Comparison of ENCODE assay signal across 1 cellular context in the genomic region with DNA sequence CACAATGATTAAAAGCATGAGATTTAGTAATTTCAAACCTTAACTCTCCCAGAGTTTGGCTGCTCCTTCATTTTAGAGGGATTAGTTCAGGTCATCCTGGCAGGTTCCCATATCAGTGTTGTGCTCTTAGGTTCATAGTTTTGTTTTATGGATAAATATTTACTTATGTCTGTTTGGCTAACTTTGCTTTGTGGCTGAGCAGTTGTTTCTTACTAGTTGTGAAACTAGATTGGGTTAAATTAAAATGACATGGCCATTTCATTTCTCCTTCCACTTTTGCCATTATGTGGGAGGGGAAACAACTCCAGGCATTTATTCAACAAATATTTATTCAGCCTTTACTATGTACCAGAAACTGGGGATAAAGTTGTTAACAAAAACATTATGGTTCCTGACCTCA.
TF ChIP-seq lines count a peak whose summit lies in the region.

No MANE protein-coding gene starts in this region.

TF ChIP-seq in GM12878, 131 proteins besides CTCF, POLR2A, EP300 and RAD21:
- TF ChIP-seq, protein P1, sequence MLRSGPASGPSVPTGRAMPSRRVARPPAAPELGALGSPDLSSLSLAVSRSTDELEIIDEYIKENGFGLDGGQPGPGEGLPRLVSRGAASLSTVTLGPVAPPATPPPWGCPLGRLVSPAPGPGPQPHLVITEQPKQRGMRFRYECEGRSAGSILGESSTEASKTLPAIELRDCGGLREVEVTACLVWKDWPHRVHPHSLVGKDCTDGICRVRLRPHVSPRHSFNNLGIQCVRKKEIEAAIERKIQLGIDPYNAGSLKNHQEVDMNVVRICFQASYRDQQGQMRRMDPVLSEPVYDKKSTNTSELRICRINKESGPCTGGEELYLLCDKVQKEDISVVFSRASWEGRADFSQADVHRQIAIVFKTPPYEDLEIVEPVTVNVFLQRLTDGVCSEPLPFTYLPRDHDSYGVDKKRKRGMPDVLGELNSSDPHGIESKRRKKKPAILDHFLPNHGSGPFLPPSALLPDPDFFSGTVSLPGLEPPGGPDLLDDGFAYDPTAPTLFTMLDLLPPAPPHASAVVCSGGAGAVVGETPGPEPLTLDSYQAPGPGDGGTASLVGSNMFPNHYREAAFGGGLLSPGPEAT (IDR thresholded peaks at IDR 0.05; ENCODE audit: low read depth), result 0 out of 2 replicates have a peak, but pooled peaks have one; percentile 13
- no peak for TF ChIP-seq MYB (IDR thresholded peaks at IDR 0.05; ENCODE audit: borderline replicate concordance, low read depth, low read length)
- TF ChIP-seq, protein P2, sequence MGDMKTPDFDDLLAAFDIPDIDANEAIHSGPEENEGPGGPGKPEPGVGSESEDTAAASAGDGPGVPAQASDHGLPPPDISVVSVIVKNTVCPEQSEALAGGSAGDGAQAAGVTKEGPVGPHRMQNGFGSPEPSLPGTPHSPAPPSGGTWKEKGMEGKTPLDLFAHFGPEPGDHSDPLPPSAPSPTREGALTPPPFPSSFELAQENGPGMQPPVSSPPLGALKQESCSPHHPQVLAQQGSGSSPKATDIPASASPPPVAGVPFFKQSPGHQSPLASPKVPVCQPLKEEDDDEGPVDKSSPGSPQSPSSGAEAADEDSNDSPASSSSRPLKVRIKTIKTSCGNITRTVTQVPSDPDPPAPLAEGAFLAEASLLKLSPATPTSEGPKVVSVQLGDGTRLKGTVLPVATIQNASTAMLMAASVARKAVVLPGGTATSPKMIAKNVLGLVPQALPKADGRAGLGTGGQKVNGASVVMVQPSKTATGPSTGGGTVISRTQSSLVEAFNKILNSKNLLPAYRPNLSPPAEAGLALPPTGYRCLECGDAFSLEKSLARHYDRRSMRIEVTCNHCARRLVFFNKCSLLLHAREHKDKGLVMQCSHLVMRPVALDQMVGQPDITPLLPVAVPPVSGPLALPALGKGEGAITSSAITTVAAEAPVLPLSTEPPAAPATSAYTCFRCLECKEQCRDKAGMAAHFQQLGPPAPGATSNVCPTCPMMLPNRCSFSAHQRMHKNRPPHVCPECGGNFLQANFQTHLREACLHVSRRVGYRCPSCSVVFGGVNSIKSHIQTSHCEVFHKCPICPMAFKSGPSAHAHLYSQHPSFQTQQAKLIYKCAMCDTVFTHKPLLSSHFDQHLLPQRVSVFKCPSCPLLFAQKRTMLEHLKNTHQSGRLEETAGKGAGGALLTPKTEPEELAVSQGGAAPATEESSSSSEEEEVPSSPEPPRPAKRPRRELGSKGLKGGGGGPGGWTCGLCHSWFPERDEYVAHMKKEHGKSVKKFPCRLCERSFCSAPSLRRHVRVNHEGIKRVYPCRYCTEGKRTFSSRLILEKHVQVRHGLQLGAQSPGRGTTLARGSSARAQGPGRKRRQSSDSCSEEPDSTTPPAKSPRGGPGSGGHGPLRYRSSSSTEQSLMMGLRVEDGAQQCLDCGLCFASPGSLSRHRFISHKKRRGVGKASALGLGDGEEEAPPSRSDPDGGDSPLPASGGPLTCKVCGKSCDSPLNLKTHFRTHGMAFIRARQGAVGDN (IDR thresholded peaks at IDR 0.05), result no peak
- TF ChIP-seq BCL11A (IDR thresholded peaks at IDR 0.05; ENCODE audit: low read depth, low read length), result no peak
- TF ChIP-seq MTA2 (IDR thresholded peaks at IDR 0.05; ENCODE audit: low read depth), result no peak
- TF ChIP-seq, protein P3, sequence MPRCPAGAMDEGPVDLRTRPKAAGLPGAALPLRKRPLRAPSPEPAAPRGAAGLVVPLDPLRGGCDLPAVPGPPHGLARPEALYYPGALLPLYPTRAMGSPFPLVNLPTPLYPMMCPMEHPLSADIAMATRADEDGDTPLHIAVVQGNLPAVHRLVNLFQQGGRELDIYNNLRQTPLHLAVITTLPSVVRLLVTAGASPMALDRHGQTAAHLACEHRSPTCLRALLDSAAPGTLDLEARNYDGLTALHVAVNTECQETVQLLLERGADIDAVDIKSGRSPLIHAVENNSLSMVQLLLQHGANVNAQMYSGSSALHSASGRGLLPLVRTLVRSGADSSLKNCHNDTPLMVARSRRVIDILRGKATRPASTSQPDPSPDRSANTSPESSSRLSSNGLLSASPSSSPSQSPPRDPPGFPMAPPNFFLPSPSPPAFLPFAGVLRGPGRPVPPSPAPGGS (IDR thresholded peaks at IDR 0.05; ENCODE audit: borderline replicate concordance, insufficient read depth, low read depth, low read length, poor library complexity, severe bottlenecking), result no peak
- no peak for TF ChIP-seq HCFC1 (IDR thresholded peaks at IDR 0.05; ENCODE audit: low read length)
- TF ChIP-seq ZNF24 (IDR thresholded peaks at IDR 0.05), result 0 out of 2 replicates have a peak, but pooled peaks have one; percentile 22
